Comparison of ENCODE assay signal across 19 cellular contexts in the genomic region with DNA sequence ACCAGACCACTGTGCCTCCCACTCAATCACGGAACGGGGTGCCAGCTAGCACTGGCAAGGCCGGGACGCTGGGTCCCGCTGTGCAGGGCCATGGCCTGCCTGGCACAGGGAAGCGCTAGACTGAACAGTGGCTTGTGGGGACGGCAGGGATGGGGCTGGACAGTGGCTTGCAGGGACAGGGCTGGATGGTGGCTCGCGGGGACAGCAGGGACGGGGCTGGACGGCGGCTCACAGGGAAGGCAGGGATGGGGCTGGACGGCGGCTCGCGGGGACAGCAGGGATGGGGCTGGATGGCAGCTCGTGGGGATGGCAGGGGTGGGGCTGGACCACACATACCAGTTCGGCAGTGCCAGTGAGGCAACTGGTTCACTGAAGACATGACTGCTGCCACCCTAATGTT. TPM values are rescaled to one million over a fixed set of nuclear protein-coding genes. Genes with fewer than 3 reads are reported as not detected.
"Had no signal": no experiment of that assay in that cellular context is flagged by ENCODE, and none has a peak within 500 bp of the region (broad histone marks: within the 10 kb centered on the region; RNA-seq: fewer than 3 reads in every experiment).

No MANE protein-coding gene starts in this region.

- H3K27me3 Mint-ChIP-seq: naive thymus-derived CD8-positive, alpha-beta T cell; stimulated activated memory B cell treated with anti-CD40 and anti-IgM and Interleukin-4, amounts not matched to agents 10 μg/mL and 1 μg/mL and 100 μg/mL, for 72 hours had no signal

- H3K4me1 Mint-ChIP-seq: neural progenitor cell had no signal

- H3K4me2 ChIP-seq: neural progenitor cell had no signal

- H3K4me3 ChIP-seq: coronary artery, neural progenitor cell, right lobe of liver, testis, transverse colon had no signal

- H3K27ac ChIP-seq: coronary artery, foreskin keratinocyte, neural progenitor cell, right lobe of liver, testis, transverse colon had no signal

- H3K27ac Mint-ChIP-seq: activated T-cell treated with anti-CD3 and anti-CD28 coated beads, Interleukin-2, amount 50 U/mL, for 72 hours; neural progenitor cell; stimulated activated memory B cell treated with anti-CD40 and anti-IgM and Interleukin-4, amounts not matched to agents 10 μg/mL and 1 μg/mL and 100 μg/mL, for 72 hours had no signal

- H2AFZ ChIP-seq: neural progenitor cell had no signal

- H3K4me3 Mint-ChIP-seq: activated T-cell treated with anti-CD3 and anti-CD28 coated beads, Interleukin-2, amount 50 U/mL, for 72 hours; naive thymus-derived CD8-positive, alpha-beta T cell; neural progenitor cell; stimulated activated memory B cell treated with anti-CD40 and anti-IgM and Interleukin-4, amounts not matched to agents 10 μg/mL and 1 μg/mL and 100 μg/mL, for 72 hours had no signal

- H3K4me1 ChIP-seq: foreskin keratinocyte, neural progenitor cell, right lobe of liver, testis, transverse colon had no signal

- H3K36me3 ChIP-seq: neural progenitor cell had no signal

- H3K27me3 ChIP-seq: foreskin keratinocyte, neural progenitor cell, right lobe of liver, testis, transverse colon had no signal

- DNase-seq: activated CD4-positive, alpha-beta T cell treated with anti-CD3 and anti-CD28 coated beads for 4 hours; activated CD4-positive, alpha-beta T cell treated with anti-CD3 and anti-CD28 coated beads, Interleukin-2, amount 50 U/mL, for 4 hours; activated CD4-positive, CD25-positive, alpha-beta regulatory T cell; activated naive CD4-positive, alpha-beta T cell; activated T-cell treated with anti-CD3 and anti-CD28 coated beads for 4 hours; activated T-cell treated with anti-CD3 and anti-CD28 coated beads, Interleukin-2, amount 50 U/mL, for 72 hours; foreskin keratinocyte; left cardiac atrium; mammary epithelial cell; midbrain; naive thymus-derived CD8-positive, alpha-beta T cell; right lobe of liver; stimulated activated CD4-positive, alpha-beta T cell treated with anti-CD3 and anti-CD28 coated beads, Interleukin-4, amount 100 ng/mL, for 24 hours; testis; transverse colon had no signal

- H3K9me3 ChIP-seq: testis had no signal

- ATAC-seq: activated naive CD4-positive, alpha-beta T cell treated with anti-CD3 and anti-CD28 coated beads, Interleukin-2, amount 50 U/mL, for 72 hours; activated T-cell treated with anti-CD3 and anti-CD28 coated beads, Interleukin-2, amount 50 U/mL, for 72 hours; foreskin keratinocyte; left cardiac atrium; naive thymus-derived CD8-positive, alpha-beta T cell; right lobe of liver; stimulated activated memory B cell treated with anti-CD40 and anti-IgM and Interleukin-4, amounts not matched to agents 10 μg/mL and 1 μg/mL and 100 μg/mL, for 72 hours had no signal

RNA-seq across cellular contexts. Expression of a gene that starts 43.4 kb away (rescaled TPM):
- total RNA-seq: foreskin keratinocyte had no signal
